In genomic region chr12:110698171-110698902, GRCh38 we compare ENCODE assay signal across 1 cellular context.
TF ChIP-seq lines count a peak whose summit lies in the region.

No MANE protein-coding gene starts in this region.

TF ChIP-seq in HepG2, 621 proteins besides CTCF, POLR2A, EP300 and RAD21 (continued from another document and continues in another):
- TF ChIP-seq PATZ1 (CRISPR knock-in tag; IDR thresholded peaks at IDR 0.05): peak; percentile 32; the same call in 1 of the 2 replicates
- peak; percentile 45; the same call in 1 of the 2 replicates for TF ChIP-seq ZNF501 (CRISPR knock-in tag; IDR thresholded peaks at IDR 0.05)
- no peak for TF ChIP-seq ZNF530 (CRISPR knock-in tag; IDR thresholded peaks at IDR 0.05; ENCODE audit: low read depth)
- no peak for TF ChIP-seq ZNF672 (CRISPR knock-in tag; IDR thresholded peaks at IDR 0.05)
- no peak for TF ChIP-seq NKX3-1 (CRISPR knock-in tag; IDR thresholded peaks at IDR 0.05)
- TF ChIP-seq ZBTB14 (CRISPR knock-in tag; IDR thresholded peaks at IDR 0.05): no peak
- TF ChIP-seq, protein P1, sequence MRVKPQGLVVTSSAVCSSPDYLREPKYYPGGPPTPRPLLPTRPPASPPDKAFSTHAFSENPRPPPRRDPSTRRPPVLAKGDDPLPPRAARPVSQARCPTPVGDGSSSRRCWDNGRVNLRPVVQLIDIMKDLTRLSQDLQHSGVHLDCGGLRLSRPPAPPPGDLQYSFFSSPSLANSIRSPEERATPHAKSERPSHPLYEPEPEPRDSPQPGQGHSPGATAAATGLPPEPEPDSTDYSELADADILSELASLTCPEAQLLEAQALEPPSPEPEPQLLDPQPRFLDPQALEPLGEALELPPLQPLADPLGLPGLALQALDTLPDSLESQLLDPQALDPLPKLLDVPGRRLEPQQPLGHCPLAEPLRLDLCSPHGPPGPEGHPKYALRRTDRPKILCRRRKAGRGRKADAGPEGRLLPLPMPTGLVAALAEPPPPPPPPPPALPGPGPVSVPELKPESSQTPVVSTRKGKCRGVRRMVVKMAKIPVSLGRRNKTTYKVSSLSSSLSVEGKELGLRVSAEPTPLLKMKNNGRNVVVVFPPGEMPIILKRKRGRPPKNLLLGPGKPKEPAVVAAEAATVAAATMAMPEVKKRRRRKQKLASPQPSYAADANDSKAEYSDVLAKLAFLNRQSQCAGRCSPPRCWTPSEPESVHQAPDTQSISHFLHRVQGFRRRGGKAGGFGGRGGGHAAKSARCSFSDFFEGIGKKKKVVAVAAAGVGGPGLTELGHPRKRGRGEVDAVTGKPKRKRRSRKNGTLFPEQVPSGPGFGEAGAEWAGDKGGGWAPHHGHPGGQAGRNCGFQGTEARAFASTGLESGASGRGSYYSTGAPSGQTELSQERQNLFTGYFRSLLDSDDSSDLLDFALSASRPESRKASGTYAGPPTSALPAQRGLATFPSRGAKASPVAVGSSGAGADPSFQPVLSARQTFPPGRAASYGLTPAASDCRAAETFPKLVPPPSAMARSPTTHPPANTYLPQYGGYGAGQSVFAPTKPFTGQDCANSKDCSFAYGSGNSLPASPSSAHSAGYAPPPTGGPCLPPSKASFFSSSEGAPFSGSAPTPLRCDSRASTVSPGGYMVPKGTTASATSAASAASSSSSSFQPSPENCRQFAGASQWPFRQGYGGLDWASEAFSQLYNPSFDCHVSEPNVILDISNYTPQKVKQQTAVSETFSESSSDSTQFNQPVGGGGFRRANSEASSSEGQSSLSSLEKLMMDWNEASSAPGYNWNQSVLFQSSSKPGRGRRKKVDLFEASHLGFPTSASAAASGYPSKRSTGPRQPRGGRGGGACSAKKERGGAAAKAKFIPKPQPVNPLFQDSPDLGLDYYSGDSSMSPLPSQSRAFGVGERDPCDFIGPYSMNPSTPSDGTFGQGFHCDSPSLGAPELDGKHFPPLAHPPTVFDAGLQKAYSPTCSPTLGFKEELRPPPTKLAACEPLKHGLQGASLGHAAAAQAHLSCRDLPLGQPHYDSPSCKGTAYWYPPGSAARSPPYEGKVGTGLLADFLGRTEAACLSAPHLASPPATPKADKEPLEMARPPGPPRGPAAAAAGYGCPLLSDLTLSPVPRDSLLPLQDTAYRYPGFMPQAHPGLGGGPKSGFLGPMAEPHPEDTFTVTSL (CRISPR knock-in tag; IDR thresholded peaks at IDR 0.05; ENCODE audit: borderline replicate concordance): 0 out of 2 replicates have a peak, but pooled peaks have one; percentile 43
- TF ChIP-seq ZNF576 (CRISPR knock-in tag; IDR thresholded peaks at IDR 0.05): no peak
- 0 out of 2 replicates have a peak, but pooled peaks have one; percentile 43 for TF ChIP-seq RCOR2 (CRISPR knock-in tag; IDR thresholded peaks at IDR 0.05)
- peak; percentile 41; the same call in 1 of the 2 replicates for TF ChIP-seq ZFY (CRISPR knock-in tag; IDR thresholded peaks at IDR 0.05)
- TF ChIP-seq NBN (conservative IDR thresholded peaks at IDR 0.05): no peak
- TF ChIP-seq, protein P2, sequence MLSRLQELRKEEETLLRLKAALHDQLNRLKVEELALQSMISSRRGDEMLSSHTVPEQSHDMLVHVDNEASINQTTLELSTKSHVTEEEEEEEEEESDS (CRISPR knock-in tag; IDR thresholded peaks at IDR 0.05; ENCODE audit: borderline replicate concordance): no peak
- TF ChIP-seq ZHX2 (IDR thresholded peaks at IDR 0.05; ENCODE audit: low read depth): no peak
- no peak for TF ChIP-seq ZHX2 (CRISPR knock-in tag; IDR thresholded peaks at IDR 0.05; ENCODE audit: borderline replicate concordance)
- TF ChIP-seq, protein P3, sequence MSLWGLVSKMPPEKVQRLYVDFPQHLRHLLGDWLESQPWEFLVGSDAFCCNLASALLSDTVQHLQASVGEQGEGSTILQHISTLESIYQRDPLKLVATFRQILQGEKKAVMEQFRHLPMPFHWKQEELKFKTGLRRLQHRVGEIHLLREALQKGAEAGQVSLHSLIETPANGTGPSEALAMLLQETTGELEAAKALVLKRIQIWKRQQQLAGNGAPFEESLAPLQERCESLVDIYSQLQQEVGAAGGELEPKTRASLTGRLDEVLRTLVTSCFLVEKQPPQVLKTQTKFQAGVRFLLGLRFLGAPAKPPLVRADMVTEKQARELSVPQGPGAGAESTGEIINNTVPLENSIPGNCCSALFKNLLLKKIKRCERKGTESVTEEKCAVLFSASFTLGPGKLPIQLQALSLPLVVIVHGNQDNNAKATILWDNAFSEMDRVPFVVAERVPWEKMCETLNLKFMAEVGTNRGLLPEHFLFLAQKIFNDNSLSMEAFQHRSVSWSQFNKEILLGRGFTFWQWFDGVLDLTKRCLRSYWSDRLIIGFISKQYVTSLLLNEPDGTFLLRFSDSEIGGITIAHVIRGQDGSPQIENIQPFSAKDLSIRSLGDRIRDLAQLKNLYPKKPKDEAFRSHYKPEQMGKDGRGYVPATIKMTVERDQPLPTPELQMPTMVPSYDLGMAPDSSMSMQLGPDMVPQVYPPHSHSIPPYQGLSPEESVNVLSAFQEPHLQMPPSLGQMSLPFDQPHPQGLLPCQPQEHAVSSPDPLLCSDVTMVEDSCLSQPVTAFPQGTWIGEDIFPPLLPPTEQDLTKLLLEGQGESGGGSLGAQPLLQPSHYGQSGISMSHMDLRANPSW (CRISPR knock-in tag; IDR thresholded peaks at IDR 0.05; ENCODE audit: borderline replicate concordance): no peak
- TF ChIP-seq BCL3 (CRISPR knock-in tag; IDR thresholded peaks at IDR 0.05): no peak
- no peak for TF ChIP-seq ZBTB8A (CRISPR knock-in tag; IDR thresholded peaks at IDR 0.05; ENCODE audit: borderline replicate concordance, low read depth)
- 0 out of 2 replicates have a peak, but pooled peaks have one; percentile 26 for TF ChIP-seq SIN3A (IDR thresholded peaks at IDR 0.05; ENCODE audit: borderline replicate concordance, low read depth, low read length)
- no peak for TF ChIP-seq ZFP36L1 (CRISPR knock-in tag; IDR thresholded peaks at IDR 0.05)
- peak; percentile 98 for TF ChIP-seq ZNF263 (CRISPR knock-in tag; IDR thresholded peaks at IDR 0.05)
- no peak for TF ChIP-seq MATR3 (CRISPR knock-in tag; IDR thresholded peaks at IDR 0.05)
- no peak for TF ChIP-seq FOXP4 (CRISPR knock-in tag; IDR thresholded peaks at IDR 0.05)
- TF ChIP-seq CBX2 (IDR thresholded peaks at IDR 0.05; ENCODE audit: low read depth, low read length): no peak
- TF ChIP-seq CBX2 (CRISPR knock-in tag; IDR thresholded peaks at IDR 0.05; ENCODE audit: low read depth): no peak
- TF ChIP-seq SRF (IDR thresholded peaks at IDR 0.05; ENCODE audit: low read depth, low read length): 0 out of 2 replicates have a peak, but pooled peaks have one; percentile 11
- TF ChIP-seq ZBTB25 (CRISPR knock-in tag; IDR thresholded peaks at IDR 0.05): 0 out of 2 replicates have a peak, but pooled peaks have one; percentile 33
- peak; percentile 69; the same call in 1 of the 2 replicates for TF ChIP-seq ZNF124 (CRISPR knock-in tag; IDR thresholded peaks at IDR 0.05)
- peak; percentile 63; the same call in 1 of the 2 replicates for TF ChIP-seq ZNF205 (CRISPR knock-in tag; IDR thresholded peaks at IDR 0.05)
- TF ChIP-seq, protein P4, sequence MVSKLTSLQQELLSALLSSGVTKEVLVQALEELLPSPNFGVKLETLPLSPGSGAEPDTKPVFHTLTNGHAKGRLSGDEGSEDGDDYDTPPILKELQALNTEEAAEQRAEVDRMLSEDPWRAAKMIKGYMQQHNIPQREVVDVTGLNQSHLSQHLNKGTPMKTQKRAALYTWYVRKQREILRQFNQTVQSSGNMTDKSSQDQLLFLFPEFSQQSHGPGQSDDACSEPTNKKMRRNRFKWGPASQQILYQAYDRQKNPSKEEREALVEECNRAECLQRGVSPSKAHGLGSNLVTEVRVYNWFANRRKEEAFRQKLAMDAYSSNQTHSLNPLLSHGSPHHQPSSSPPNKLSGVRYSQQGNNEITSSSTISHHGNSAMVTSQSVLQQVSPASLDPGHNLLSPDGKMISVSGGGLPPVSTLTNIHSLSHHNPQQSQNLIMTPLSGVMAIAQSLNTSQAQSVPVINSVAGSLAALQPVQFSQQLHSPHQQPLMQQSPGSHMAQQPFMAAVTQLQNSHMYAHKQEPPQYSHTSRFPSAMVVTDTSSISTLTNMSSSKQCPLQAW (CRISPR knock-in tag; IDR thresholded peaks at IDR 0.05): peak; percentile 65
